8 cellular contexts compared by ENCODE assay signal in the genomic region with DNA sequence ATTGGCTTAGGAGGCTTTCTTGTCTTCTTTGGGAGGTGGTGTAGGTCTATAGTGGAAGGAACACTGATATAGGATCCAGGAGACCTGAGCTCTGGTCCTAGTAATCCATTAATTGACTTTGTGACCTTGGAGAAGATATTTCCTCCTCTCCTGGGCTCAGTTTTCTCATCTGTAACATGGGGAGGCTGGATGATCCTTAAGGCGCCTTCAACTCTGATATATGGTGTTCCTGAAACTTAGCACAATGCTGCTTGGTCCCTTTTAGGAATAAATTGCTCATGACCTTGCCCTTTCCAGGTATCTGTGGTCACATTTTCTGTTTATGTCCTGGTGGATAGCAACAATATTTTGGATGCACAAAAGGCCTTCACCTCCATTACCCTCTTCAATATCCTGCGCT.
"Had no signal": no experiment of that assay in that cellular context is flagged by ENCODE, and none has a peak within 500 bp of the region (broad histone marks: within the 10 kb centered on the region; RNA-seq: fewer than 3 reads in every experiment).

No MANE protein-coding gene starts in this region.

- H3K4me3 Mint-ChIP-seq: GM23338, HFFc6 had no signal

- FAIRE-seq: H1, H54, K562 had no signal

- H3K36me3 ChIP-seq: HAP-1 had no signal

- DNase-seq: HFFc6, IMR-90 had no signal

- H3K9me3 Mint-ChIP-seq: GM23338, HFFc6 had no signal

- H3K27ac ChIP-seq: HL-60 had no signal

- H3K4me2 ChIP-seq: GM23338 had no signal

- H2AFZ ChIP-seq: GM23338 had no signal

- H3K27ac Mint-ChIP-seq: GM23338, HFFc6 had no signal

- H3K4me1 ChIP-seq: HAP-1 had no signal

- H3K9me3 ChIP-seq: HAP-1 had no signal

- H3K4me1 Mint-ChIP-seq: GM23338 had no signal

- H3K4me3 ChIP-seq: GM23338, HAP-1, K562 had no signal
